Comparison of ENCODE assay signal across 12 cellular contexts in genomic region chr12:7090222-7090998, GRCh38. TPM values are rescaled to one million over a fixed set of nuclear protein-coding genes. Genes with fewer than 3 reads are reported as not detected.
DNase-seq lines count a peak whose midpoint lies in the region; ATAC-seq, FAIRE-seq and TF ChIP-seq lines count a peak whose summit lies in the region.
"Had no signal": no experiment of that assay in that cellular context is flagged by ENCODE, and none has a peak within 500 bp of the region (broad histone marks: within the 10 kb centered on the region; RNA-seq: fewer than 3 reads in every experiment).

No MANE protein-coding gene starts in this region.

- ATAC-seq in K562, result no peak
- ATAC-seq in GM18505 (IDR thresholded peaks at IDR 0.05; ENCODE audit: unreplicated experiment), result no peak
- no peak for ATAC-seq in natural killer cell
- no peak for ATAC-seq in SK-N-SH treated with all-trans-retinoic acid at 6 μM for 48 hours
- ATAC-seq: CD8-positive, alpha-beta T cell had no signal

- H3K4me2 ChIP-seq in K562 (ENCODE audit: insufficient read depth, low read length), result no peak overlapping the region

- TF ChIP-seq POLR2A in K562 (conservative IDR thresholded peaks at IDR 0.05), result no peak
- TF ChIP-seq POLR2A in sigmoid colon (IDR thresholded peaks at IDR 0.05), result no peak
- TF ChIP-seq POLR2A in GM18505 (IDR thresholded peaks at IDR 0.05; ENCODE audit: borderline replicate concordance, extremely low read depth, insufficient read depth, insufficient read length), result no peak

- no peak for TF ChIP-seq RAD21 in K562 (CRISPR knock-in tag; conservative IDR thresholded peaks at IDR 0.05 in 1 of 2, IDR thresholded peaks at IDR 0.05 in 1 of 2)

- H3K27ac Mint-ChIP-seq in natural killer cell, result peak overlapping the region in 1 of 2 donors; percentile 79
- H3K27ac Mint-ChIP-seq: CD8-positive, alpha-beta T cell had no signal

- H3K9me3 Mint-ChIP-seq in natural killer cell, result no peaks in the 10 kb centered on the region
- H3K9me3 Mint-ChIP-seq: CD8-positive, alpha-beta T cell; naive B cell had no signal

- H3K4me3 Mint-ChIP-seq in natural killer cell, result no peak overlapping the region

- no peaks in the 10 kb centered on the region for H3K27me3 Mint-ChIP-seq in natural killer cell (ENCODE audit: low read depth in 2 of 2)

- peak; percentile 15 for DNase-seq in EH (ENCODE audit: low read depth)
- DNase-seq in K562 (ENCODE audit: extremely low read depth in 1 of 4, low spot score in 3 of 4), result no peak
- DNase-seq in iPS-NIHi11 (ENCODE audit: low spot score), result peak; percentile 60
- no peak for DNase-seq in sigmoid colon
- no peak for DNase-seq in WERI-Rb-1
- no peak for DNase-seq in natural killer cell
- DNase-seq: anterior cingulate cortex; CD8-positive, alpha-beta T cell; naive B cell; NCI-H1417 had no signal

- no peaks in the 10 kb centered on the region for H3K9me3 ChIP-seq in K562 (replicated peaks; ENCODE audit: control insufficient read depth, insufficient read depth, low read depth, low read length)
- H3K9me3 ChIP-seq in sigmoid colon, result no peaks in the 10 kb centered on the region
- H3K9me3 ChIP-seq in WERI-Rb-1 (ENCODE audit: severe bottlenecking), result no peaks in the 10 kb centered on the region

- H3K36me3 Mint-ChIP-seq in natural killer cell, result no peaks in the 10 kb centered on the region
- H3K36me3 Mint-ChIP-seq: CD8-positive, alpha-beta T cell; naive B cell had no signal

- H2AFZ ChIP-seq in K562 (ENCODE audit: low read depth, low read length), result no peak overlapping the region

- peaks cover 0 to 22% of the 10 kb centered on the region in 2 donors for H3K4me1 Mint-ChIP-seq in natural killer cell

- no peak for TF ChIP-seq CTCF in K562 (IDR thresholded peaks at IDR 0.05 in 2 of 3, conservative IDR thresholded peaks at IDR 0.05 in 1 of 3; ENCODE audit: insufficient read depth in 2 of 3, low read depth in 1 of 3, low read length in 3 of 3)
- TF ChIP-seq CTCF in sigmoid colon (IDR thresholded peaks at IDR 0.05), result no peak
- TF ChIP-seq CTCF in WERI-Rb-1 (IDR thresholded peaks at IDR 0.05; ENCODE audit: low read depth, low read length), result no peak
- TF ChIP-seq CTCF in natural killer cell (IDR thresholded peaks at IDR 0.05), result no peak

- H3K4me3 ChIP-seq in K562, result no peak overlapping the region
- peak overlapping the region; percentile 47 to 57 (median 54) for H3K4me3 ChIP-seq in sigmoid colon
- H3K4me3 ChIP-seq in WERI-Rb-1 (ENCODE audit: low read depth, low read length), result no peak overlapping the region

- in situ Hi-C loops in K562 (cut with MboI), result no loop called here

- no peaks in the 10 kb centered on the region for H3K9me1 ChIP-seq in K562 (ENCODE audit: control insufficient read depth, insufficient read depth, low read length)

- 41% methylated on average over 14 of the region's 16 CpGs for WGBS in K562 (ENCODE audit: insufficient coverage, low coverage, missing lambda C conversion rate)
- 83 to 84% methylated on average over 16 of the region's 16 CpGs for WGBS in sigmoid colon, 2 donors

- H3K4me1 ChIP-seq in K562 (replicated peaks in 1 of 2; ENCODE audit: control insufficient read depth in 2 of 2, insufficient read depth in 2 of 2, low read length in 2 of 2) (peaks cover 6 to 16% of the 10 kb centered on the region in 2 experiments; a peak in 3 of 5 replicates), sigmoid colon (peaks cover 0 to 35% (median 33%) of the 10 kb centered on the region in 4 donors)

- H3K27ac ChIP-seq in K562 (ENCODE audit: extremely low read depth, low read depth, low read length), result no peak overlapping the region
- peak overlapping the region; percentile 77 to 85 (median 80) for H3K27ac ChIP-seq in sigmoid colon
- no peak overlapping the region for H3K27ac ChIP-seq in WERI-Rb-1

- H4K20me1 ChIP-seq in K562 (replicated peaks; ENCODE audit: control insufficient read depth, insufficient read depth, low read length), result no peaks in the 10 kb centered on the region

- H3K36me3 ChIP-seq in K562 (ENCODE audit: control insufficient read depth, insufficient read depth, low read length), result no peaks in the 10 kb centered on the region
- H3K36me3 ChIP-seq in sigmoid colon, result peaks cover 6 to 40% (median 10%) of the 10 kb centered on the region in 4 donors
- no peaks in the 10 kb centered on the region for H3K36me3 ChIP-seq in WERI-Rb-1

- POLR2A ChIA-PET in K562 (lab: Yijun Ruan, JAX), result interaction anchor here (0.8 kb wide), 1 partner anchor 11 kb away, joined by 3 read pairs; no protein-coding TSS in a partner anchor

- no TSS peak for BruUV-seq in K562 (replicated peaks; lab: Mats Ljungman, UMichigan)

- H3K27me3 ChIP-seq in K562 (ENCODE audit: control insufficient read depth in 2 of 2, insufficient read depth in 2 of 2, low read length in 2 of 2) (no peaks in the 10 kb centered on the region; a peak in 2 of 5 replicates), sigmoid colon (no peaks in the 10 kb centered on the region), WERI-Rb-1 (ENCODE audit: insufficient read depth, low read depth, severe bottlenecking) (no peaks in the 10 kb centered on the region)

- H3K9ac ChIP-seq in K562 (ENCODE audit: insufficient read depth in 1 of 2, low read depth in 2 of 2, low read length in 2 of 2), result no peak overlapping the region

- intact Hi-C loops in K562 (cut with micrococcal nuclease) (no loop called here), sigmoid colon (cut with DNase I) (no loop called here), natural killer cell (cut with micrococcal nuclease) (loop anchor here (5.0 kb wide), 1 partner anchor 73 kb away; the partner anchor contains the start of gene LPCAT3)

- no peak for FAIRE-seq in K562 (lab: Jason Lieb, UNC)

- CTCF ChIA-PET in K562 (lab: Yijun Ruan, JAX; ENCODE audit: low intra/inter-chr PET ratio), result no interaction called here

- no peaks in the 10 kb centered on the region for H3K79me2 ChIP-seq in K562 (ENCODE audit: control insufficient read depth, insufficient read depth, low read length)

- TF ChIP-seq EP300 in K562 (IDR thresholded peaks at IDR 0.05; ENCODE audit: low read length), result no peak
- no peak for TF ChIP-seq EP300 in sigmoid colon (IDR thresholded peaks at IDR 0.05)

RNA-seq across cellular contexts. Expression of gene C1R, which starts 1.8 kb away (rescaled TPM):
- total RNA-seq in K562 (2011; cell fraction: chromatin; rRNA removed; ENCODE audit: low replicate concordance), result 1.5 and 1.9 TPM in 2 replicates
- 0.50 and 0.66 TPM in 2 replicates for total RNA-seq in K562 (2011; cell fraction: nucleolus; rRNA removed)
- 0.37 and 1.8 TPM in 2 replicates for total RNA-seq in K562 (2011; cell fraction: nucleoplasm; rRNA removed)
- total RNA-seq in K562 (2014; rRNA removed) (0.16 and 1.0 TPM in 2 replicates), K562 (2014; rRNA removed; fragmentation: Illumina TruSeq; extraction: Trizol) (0.13 and 0.33 TPM in 2 replicates), K562 (2015; rRNA removed; fragmentation: Illumina TruSeq; extraction: Trizol) (0.14 and 0.19 TPM in 2 replicates), K562 (2021) (0.96 and 1.0 TPM in 2 replicates), sigmoid colon (100 to 1,000 TPM; 328 to 493 (median 467) TPM), natural killer cell (1 to 10 TPM; 6.4 to 7.8 (median 6.6) TPM)
- polyA plus RNA-seq in K562 (2011; rRNA removed) (0.33 and 0.81 TPM in 2 replicates), K562 (2014; fragmentation: Illumina TruSeq; extraction: Trizol) (0.33 and 0.36 TPM in 2 replicates), K562 (2014; fragmentation: Nextera tagmentation; extraction: Ambion mirVana) (under 1 TPM in 1 of 2 experiments, not detected in 1; 0.07 TPM), K562 (2014; rRNA removed) (0.11 and 0.53 TPM in 2 replicates), sigmoid colon (100 to 1,000 TPM in 1 of 3 donors, 10 to 100 TPM in 2; 23.8 to 257 (median 54.1) TPM)
- polyA plus RNA-seq in K562 (2011; cell fraction: cytosol; rRNA removed), result 0.42 and 0.77 TPM in 2 replicates
- 1.4 and 2.8 TPM in 2 replicates for polyA plus RNA-seq in K562 (2011; cell fraction: nucleus; rRNA removed)
- polyA plus RNA-seq in K562 (2012), result 0.20 and 0.98 TPM in 2 replicates
- polyA minus RNA-seq in K562 (2011; rRNA and poly(A)+ RNA removed), result 0.28 and 0.99 TPM in 2 replicates
- polyA minus RNA-seq in K562 (2011; cell fraction: cytosol; rRNA and poly(A)+ RNA removed), result 1.5 TPM in 1 of 2 replicates, not detected in the other
- 0.40 and 0.67 TPM in 2 replicates for polyA minus RNA-seq in K562 (2011; cell fraction: nucleus; rRNA and poly(A)+ RNA removed)

RNA-seq across cellular contexts. Expression of gene C1RL, which starts 18.6 kb away (rescaled TPM):
- 21.5 and 28.9 TPM in 2 replicates for total RNA-seq in K562 (2011; cell fraction: chromatin; rRNA removed; ENCODE audit: low replicate concordance)
- total RNA-seq in K562 (2011; cell fraction: nucleolus; rRNA removed), result 28.0 and 30.3 TPM in 2 replicates
- 31.4 and 33.9 TPM in 2 replicates for total RNA-seq in K562 (2011; cell fraction: nucleoplasm; rRNA removed)
- total RNA-seq in K562 (2014; rRNA removed) (9.5 and 13.6 TPM in 2 replicates), K562 (2014; rRNA removed; fragmentation: Illumina TruSeq; extraction: Trizol) (3.6 and 5.4 TPM in 2 replicates), K562 (2015; rRNA removed; fragmentation: Illumina TruSeq; extraction: Trizol) (7.6 and 8.0 TPM in 2 replicates), K562 (2021) (6.9 and 9.1 TPM in 2 replicates), sigmoid colon (10 to 100 TPM; 44.2 to 82.6 (median 65.3) TPM), natural killer cell (10 to 100 TPM; 29.1 to 35.5 (median 31.0) TPM)
- polyA plus RNA-seq in K562 (2011; rRNA removed) (6.3 and 6.8 TPM in 2 replicates), K562 (2014; fragmentation: Illumina TruSeq; extraction: Trizol) (7.3 and 8.8 TPM in 2 replicates), K562 (2014; fragmentation: Nextera tagmentation; extraction: Ambion mirVana) (1 to 10 TPM; 1.4 to 1.9 TPM), K562 (2014; rRNA removed) (10.7 and 13.7 TPM in 2 replicates), sigmoid colon (10 to 100 TPM in 2 of 3 donors, 1 to 10 TPM in 1; 9.9 to 45.5 (median 12.0) TPM)
- polyA plus RNA-seq in K562 (2011; cell fraction: cytosol; rRNA removed), result 7.0 and 15.3 TPM in 2 replicates
- 15.2 and 31.3 TPM in 2 replicates for polyA plus RNA-seq in K562 (2011; cell fraction: nucleus; rRNA removed)
- 5.0 and 22.5 TPM in 2 replicates for polyA plus RNA-seq in K562 (2012)
- 4.2 and 6.3 TPM in 2 replicates for polyA minus RNA-seq in K562 (2011; rRNA and poly(A)+ RNA removed)
- 6.9 and 12.2 TPM in 2 replicates for polyA minus RNA-seq in K562 (2011; cell fraction: cytosol; rRNA and poly(A)+ RNA removed)
- 13.3 and 14.9 TPM in 2 replicates for polyA minus RNA-seq in K562 (2011; cell fraction: nucleus; rRNA and poly(A)+ RNA removed)

RNA-seq across cellular contexts. Expression of gene C1S, which starts 29.9 kb away (rescaled TPM):
- 3.2 and 4.9 TPM in 2 replicates for total RNA-seq in K562 (2011; cell fraction: chromatin; rRNA removed; ENCODE audit: low replicate concordance)
- 1.8 and 2.7 TPM in 2 replicates for total RNA-seq in K562 (2011; cell fraction: nucleolus; rRNA removed)
- 1.8 and 2.6 TPM in 2 replicates for total RNA-seq in K562 (2011; cell fraction: nucleoplasm; rRNA removed)
- total RNA-seq in K562 (2014; rRNA removed) (0.04 and 0.27 TPM in 2 replicates), K562 (2014; rRNA removed; fragmentation: Illumina TruSeq; extraction: Trizol) (0.29 and 0.35 TPM in 2 replicates), K562 (2015; rRNA removed; fragmentation: Illumina TruSeq; extraction: Trizol) (0.08 and 0.25 TPM in 2 replicates), K562 (2021) (0.84 and 1.2 TPM in 2 replicates), sigmoid colon (100 to 1,000 TPM; 420 to 622 (median 463) TPM), natural killer cell (1 to 10 TPM; 1.6 to 1.9 (median 1.9) TPM)
- polyA plus RNA-seq in K562 (2011; rRNA removed) (0.39 and 0.95 TPM in 2 replicates), K562 (2014; fragmentation: Illumina TruSeq; extraction: Trizol) (0.45 and 0.46 TPM in 2 replicates), K562 (2014; fragmentation: Nextera tagmentation; extraction: Ambion mirVana) (under 1 TPM; 0.08 to 0.11 TPM), K562 (2014; rRNA removed) (0.12 and 0.26 TPM in 2 replicates), sigmoid colon (100 to 1,000 TPM in 1 of 3 donors, 10 to 100 TPM in 2; 15.5 to 244 (median 52.9) TPM)
- 0.09 and 0.18 TPM in 2 replicates for polyA plus RNA-seq in K562 (2011; cell fraction: cytosol; rRNA removed)
- 2.1 and 3.7 TPM in 2 replicates for polyA plus RNA-seq in K562 (2011; cell fraction: nucleus; rRNA removed)
- 0.26 and 0.48 TPM in 2 replicates for polyA plus RNA-seq in K562 (2012)
- polyA minus RNA-seq in K562 (2011; rRNA and poly(A)+ RNA removed), result 0.28 and 0.87 TPM in 2 replicates
- not detected in 2 replicates for polyA minus RNA-seq in K562 (2011; cell fraction: cytosol; rRNA and poly(A)+ RNA removed)
- polyA minus RNA-seq in K562 (2011; cell fraction: nucleus; rRNA and poly(A)+ RNA removed), result 1.2 and 1.8 TPM in 2 replicates

RNA-seq across cellular contexts. Expression of gene RBP5, which starts 38.3 kb away (rescaled TPM):
- 9.0 and 19.8 TPM in 2 replicates for total RNA-seq in K562 (2011; cell fraction: chromatin; rRNA removed; ENCODE audit: low replicate concordance)
- 11.1 and 12.5 TPM in 2 replicates for total RNA-seq in K562 (2011; cell fraction: nucleolus; rRNA removed)
- 7.3 and 12.5 TPM in 2 replicates for total RNA-seq in K562 (2011; cell fraction: nucleoplasm; rRNA removed)
- total RNA-seq in K562 (2014; rRNA removed), result 8.6 and 10.6 TPM in 2 replicates
- 8.1 and 11.4 TPM in 2 replicates for total RNA-seq in K562 (2014; rRNA removed; fragmentation: Illumina TruSeq; extraction: Trizol)
- total RNA-seq in K562 (2015; rRNA removed; fragmentation: Illumina TruSeq; extraction: Trizol), result 10.5 and 10.9 TPM in 2 replicates
- 11.1 and 15.7 TPM in 2 replicates for total RNA-seq in K562 (2021)
- polyA plus RNA-seq in K562 (2011; rRNA removed), result 9.1 and 12.0 TPM in 2 replicates
- 12.2 and 14.5 TPM in 2 replicates for polyA plus RNA-seq in K562 (2011; cell fraction: cytosol; rRNA removed)
- polyA plus RNA-seq in K562 (2011; cell fraction: nucleus; rRNA removed), result 19.6 and 20.2 TPM in 2 replicates
- polyA plus RNA-seq in K562 (2012), result 10.1 and 19.0 TPM in 2 replicates
- 18.7 and 22.1 TPM in 2 replicates for polyA plus RNA-seq in K562 (2014; fragmentation: Illumina TruSeq; extraction: Trizol)
- polyA plus RNA-seq in K562 (2014; fragmentation: Nextera tagmentation; extraction: Ambion mirVana), result 10 to 100 TPM; 12.1 to 22.5 TPM
- 12.2 and 12.5 TPM in 2 replicates for polyA plus RNA-seq in K562 (2014; rRNA removed)
- polyA minus RNA-seq in K562 (2011; rRNA and poly(A)+ RNA removed), result 22.9 and 30.5 TPM in 2 replicates
- 6.6 and 10.7 TPM in 2 replicates for polyA minus RNA-seq in K562 (2011; cell fraction: cytosol; rRNA and poly(A)+ RNA removed)
- 3.0 and 11.4 TPM in 2 replicates for polyA minus RNA-seq in K562 (2011; cell fraction: nucleus; rRNA and poly(A)+ RNA removed)
- total RNA-seq in sigmoid colon, result under 1 TPM in 1 of 4 donors, not detected in 3; 0.71 TPM
- 10 to 100 TPM in 1 of 3 donors, 1 to 10 TPM in 2; 3.7 to 30.9 (median 4.2) TPM for polyA plus RNA-seq in sigmoid colon
- not detected for total RNA-seq in natural killer cell
- total RNA-seq: CD8-positive, alpha-beta T cell had no signal

RNA-seq across cellular contexts. Expression of gene CLSTN3, which starts 39.8 kb away (rescaled TPM):
- 71.8 and 159 TPM in 2 replicates for total RNA-seq in K562 (2011; cell fraction: chromatin; rRNA removed; ENCODE audit: low replicate concordance)
- 102 and 111 TPM in 2 replicates for total RNA-seq in K562 (2011; cell fraction: nucleolus; rRNA removed)
- 67.6 and 87.0 TPM in 2 replicates for total RNA-seq in K562 (2011; cell fraction: nucleoplasm; rRNA removed)
- total RNA-seq in K562 (2014; rRNA removed) (7.8 and 11.0 TPM in 2 replicates), K562 (2014; rRNA removed; fragmentation: Illumina TruSeq; extraction: Trizol) (6.2 and 6.8 TPM in 2 replicates), K562 (2015; rRNA removed; fragmentation: Illumina TruSeq; extraction: Trizol) (4.3 and 5.5 TPM in 2 replicates), K562 (2021) (14.7 and 18.5 TPM in 2 replicates), sigmoid colon (10 to 100 TPM; 11.5 to 41.5 (median 19.3) TPM), natural killer cell (10 to 100 TPM; 59.7 to 95.5 (median 61.0) TPM)
- polyA plus RNA-seq in K562 (2011; rRNA removed) (23.2 and 27.0 TPM in 2 replicates), K562 (2014; fragmentation: Illumina TruSeq; extraction: Trizol) (11.9 and 14.3 TPM in 2 replicates), K562 (2014; fragmentation: Nextera tagmentation; extraction: Ambion mirVana) (under 1 TPM; 0.08 to 0.10 TPM), K562 (2014; rRNA removed) (11.2 and 17.6 TPM in 2 replicates), sigmoid colon (10 to 100 TPM in 1 of 3 donors, 1 to 10 TPM in 2; 3.7 to 25.9 (median 6.0) TPM)
- 27.9 and 42.2 TPM in 2 replicates for polyA plus RNA-seq in K562 (2011; cell fraction: cytosol; rRNA removed)
- polyA plus RNA-seq in K562 (2011; cell fraction: nucleus; rRNA removed), result 68.7 and 118 TPM in 2 replicates
- polyA plus RNA-seq in K562 (2012), result 13.5 and 15.5 TPM in 2 replicates
- polyA minus RNA-seq in K562 (2011; rRNA and poly(A)+ RNA removed), result 26.5 and 29.5 TPM in 2 replicates
- polyA minus RNA-seq in K562 (2011; cell fraction: cytosol; rRNA and poly(A)+ RNA removed), result 31.0 and 36.0 TPM in 2 replicates
- polyA minus RNA-seq in K562 (2011; cell fraction: nucleus; rRNA and poly(A)+ RNA removed), result 29.4 TPM in 2 replicates

Comparison
In these comparisons a context has a peak if more than half of its experiments do, and no peak if none do; other contexts are left out.
1. DNase-seq: peak in EH (single experiment) and iPS-NIHi11 (single experiment); none in K562 (0 of 4), sigmoid colon (single experiment), WERI-Rb-1 (single experiment) and natural killer cell (single experiment).
2. H3K27ac ChIP-seq: peak in sigmoid colon (4 of 4); none in K562 (single experiment) and WERI-Rb-1 (single experiment).
3. H3K4me3 ChIP-seq: peak in sigmoid colon (4 of 4); none in K562 (single experiment) and WERI-Rb-1 (single experiment).
4. RNA of gene C1R, which starts 1.8 kb away (total RNA-seq): 328 to 493 TPM in sigmoid colon; 6.4 to 7.8 TPM in natural killer cell and 0.13 to 1.9 TPM in K562; every median in the first group is over 10 times any median in the second.
5. RNA of gene C1S, which starts 29.9 kb away (total RNA-seq): 420 to 622 TPM in sigmoid colon; 1.6 to 1.9 TPM in natural killer cell and 0.04 to 4.9 TPM in K562; every median in the first group is over 10 times any median in the second.